8 cellular contexts compared by ENCODE assay signal in the genomic region with DNA sequence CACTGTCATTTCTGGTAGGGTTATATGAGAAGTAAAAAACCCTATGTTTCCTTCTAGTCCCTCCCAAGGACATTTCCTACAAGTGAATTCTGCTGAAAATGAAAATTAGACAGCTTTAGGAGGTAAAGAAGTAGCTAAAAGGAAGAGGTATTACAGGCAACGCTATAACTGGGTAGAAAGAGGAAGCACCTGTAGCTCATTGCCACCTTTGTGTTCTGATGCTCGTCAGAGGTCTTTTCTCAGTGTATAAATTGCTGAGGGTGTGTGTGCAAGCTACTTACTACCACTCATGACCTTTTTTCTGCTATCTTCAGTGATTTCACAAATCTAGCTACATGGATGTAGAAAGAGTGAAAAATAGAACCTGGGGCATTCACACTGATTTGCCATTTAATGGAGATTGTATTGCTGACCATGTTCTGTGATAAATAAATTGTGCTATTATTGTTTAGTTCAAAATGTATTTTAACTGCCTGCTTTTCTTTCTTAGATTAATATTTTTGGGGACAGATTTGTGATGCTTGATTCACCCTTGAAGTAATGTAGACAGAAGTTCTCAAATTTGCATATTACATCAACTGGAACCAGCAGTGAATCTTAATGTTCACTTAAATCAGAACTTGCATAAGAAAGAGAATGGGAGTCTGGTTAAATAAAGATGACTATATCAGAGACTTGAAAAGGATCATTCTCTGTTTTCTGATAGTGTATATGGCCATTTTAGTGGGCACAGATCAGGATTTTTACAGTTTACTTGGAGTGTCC. TPM values are rescaled to one million over a fixed set of nuclear protein-coding genes. Genes with fewer than 3 reads are reported as not detected.
DNase-seq lines count a peak whose midpoint lies in the region; ATAC-seq and TF ChIP-seq lines count a peak whose summit lies in the region.

No MANE protein-coding gene starts in this region.

- H3K4me3 ChIP-seq in A673 (ENCODE audit: low read depth, low read length, poor library complexity, severe bottlenecking) (peak overlapping the region; percentile 92), SU-DHL-6 (ENCODE audit: insufficient read depth, low read length, poor library complexity, severe bottlenecking) (peak overlapping the region; percentile 78), osteoblast (ENCODE audit: insufficient read depth, low read length) (peak overlapping the region; percentile 96)

- no peak overlapping the region for H2AFZ ChIP-seq in SU-DHL-6 (ENCODE audit: low read depth, low read length, severe bottlenecking)
- H2AFZ ChIP-seq in osteoblast (ENCODE audit: low read length), result peak overlapping the region; percentile 32

- intact Hi-C loops in A673 (cut with micrococcal nuclease; ENCODE audit: unreplicated experiment), result no loop called here

- H3K4me1 ChIP-seq in A673 (ENCODE audit: insufficient read depth, low read length, poor library complexity, severe bottlenecking) (peaks cover 28% of the 10 kb centered on the region), osteoblast (ENCODE audit: insufficient read depth, low read length) (peaks cover 14% of the 10 kb centered on the region)

- H3K27ac ChIP-seq in A673 (ENCODE audit: low read depth, low read length, poor library complexity, severe bottlenecking) (peak overlapping the region; percentile 1), SU-DHL-6 (ENCODE audit: low read depth, low read length) (peak overlapping the region; percentile 98), osteoblast (ENCODE audit: low read depth, low read length) (no peak overlapping the region)

- H3K79me2 ChIP-seq in SU-DHL-6 (ENCODE audit: insufficient read depth, low read length) (peaks cover 45% of the 10 kb centered on the region), osteoblast (ENCODE audit: insufficient read depth, low read length) (peaks cover 20% of the 10 kb centered on the region)

- BruUV-seq in A673 (replicated peaks; lab: Mats Ljungman, UMichigan), result no TSS peak

- DNase-seq in A673 (ENCODE audit: low spot score), result peak; percentile 6
- DNase-seq in osteoblast (ENCODE audit: insufficient read length, low spot score, missing footprints), result peak; percentile 1
- no peak for DNase-seq in putamen (ENCODE audit: low spot score)
- no peak for DNase-seq in HUDEP-2 (lab: John Stamatoyannopoulos, UW; ENCODE audit: unreplicated experiment in 76 of 76)
- no peak for DNase-seq in NCI-H774 (lab: John Stamatoyannopoulos, UW)

- POLR2A ChIA-PET in A673 (lab: Charles Lee; ENCODE audit: low non-redundant PET), result no interaction called here

- peaks cover 40% of the 10 kb centered on the region for H3F3A ChIP-seq in SU-DHL-6 (ENCODE audit: insufficient read depth)

- TF ChIP-seq CTCF in A673 (conservative IDR thresholded peaks at IDR 0.05; ENCODE audit: low read depth, low read length) (no peak), SU-DHL-6 (IDR thresholded peaks at IDR 0.05; ENCODE audit: insufficient read depth, low read length, poor library complexity, severe bottlenecking) (no peak), osteoblast (IDR thresholded peaks at IDR 0.05; ENCODE audit: extremely low read depth, low read depth, low read length) (no peak)

- H3K9me2 ChIP-seq in SU-DHL-6 (replicated peaks; ENCODE audit: insufficient read depth, low read length), result no peaks in the 10 kb centered on the region

- H3K9me3 ChIP-seq in A673 (ENCODE audit: low read depth, low read length, poor library complexity, severe bottlenecking) (no peaks in the 10 kb centered on the region), SU-DHL-6 (ENCODE audit: insufficient read depth, low read length) (no peaks in the 10 kb centered on the region), osteoblast (ENCODE audit: low read depth, low read length) (no peaks in the 10 kb centered on the region)

- H4K20me1 ChIP-seq in SU-DHL-6 (ENCODE audit: low read depth, low read length), result 0 out of 2 replicates have a peak, but pooled peaks cover 4% of the 10 kb centered on the region
- H4K20me1 ChIP-seq in osteoblast (ENCODE audit: insufficient read depth, low read length), result no peaks in the 10 kb centered on the region

- H3K27me3 ChIP-seq in A673 (replicated peaks; ENCODE audit: insufficient read depth, low read depth, low read length, poor library complexity) (no peaks in the 10 kb centered on the region), SU-DHL-6 (ENCODE audit: low read length) (no peaks in the 10 kb centered on the region), osteoblast (ENCODE audit: insufficient read depth, low read length) (no peaks in the 10 kb centered on the region)

- CTCF ChIA-PET in A673 (lab: Charles Lee), result no interaction called here

- H3K4me2 ChIP-seq in SU-DHL-6 (ENCODE audit: low read depth, low read length, poor library complexity, severe bottlenecking) (peak overlapping the region; percentile 98), osteoblast (ENCODE audit: insufficient read depth, low read length) (peak overlapping the region; percentile 90)

- peak overlapping the region; percentile 83 for H3K9ac ChIP-seq in SU-DHL-6 (ENCODE audit: low read length)

- H3K36me3 ChIP-seq in A673 (ENCODE audit: insufficient read depth, low read length, poor library complexity, severe bottlenecking), result peaks cover 22% of the 10 kb centered on the region
- H3K36me3 ChIP-seq in SU-DHL-6 (ENCODE audit: low read length), result peaks cover 36% of the 10 kb centered on the region
- peaks cover 27% of the 10 kb centered on the region for H3K36me3 ChIP-seq in osteoblast (ENCODE audit: insufficient read depth, low read length)

- ATAC-seq in GM18868 (IDR thresholded peaks at IDR 0.05; ENCODE audit: unreplicated experiment), result peak; percentile 34
- ATAC-seq in HG03045 (IDR thresholded peaks at IDR 0.05; ENCODE audit: unreplicated experiment), result peak; percentile 33

RNA-seq across cellular contexts. Expression of gene DNAJC10, which starts 1.6 kb away (rescaled TPM):
- total RNA-seq in A673 (2021) (101 and 106 TPM in 2 replicates), osteoblast (112 and 118 TPM in 2 replicates)

Comparison
In these comparisons a context has a peak if more than half of its experiments do, and no peak if none do; other contexts are left out.
1. DNase-seq: peak in A673 (single experiment) and osteoblast (single experiment); none in putamen (single experiment), HUDEP-2 (0 of 76) and NCI-H774 (single experiment).
2. Peak in every context shown above with its lines, with median percentiles within 50 percentile points of each other: H3K4me3 ChIP-seq.